ENCODE assay signal across 11 cellular contexts in the genomic region with DNA sequence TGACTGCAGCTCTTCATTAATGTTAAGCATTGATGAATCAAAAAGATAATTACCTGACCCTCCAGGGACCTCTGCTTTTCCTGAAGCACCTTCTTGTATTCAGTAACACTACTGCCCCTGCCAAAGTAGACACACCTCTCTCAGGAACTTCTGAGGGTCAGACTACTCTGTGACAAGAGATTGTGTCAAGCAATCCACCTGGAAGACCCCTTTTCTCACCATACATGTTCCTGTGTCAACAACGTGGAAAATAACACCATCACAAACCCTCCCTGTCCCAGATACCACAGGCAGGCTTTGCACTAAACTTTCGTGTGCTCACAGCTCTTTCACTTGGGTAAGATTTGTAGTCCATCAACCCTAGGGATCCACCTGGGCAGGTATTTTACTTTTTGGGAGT. TPM values are rescaled to one million over a fixed set of nuclear protein-coding genes. Genes with fewer than 3 reads are reported as not detected.
"Had no signal": no experiment of that assay in that cellular context is flagged by ENCODE, and none has a peak within 500 bp of the region (broad histone marks: within the 10 kb centered on the region; RNA-seq: fewer than 3 reads in every experiment).

No MANE protein-coding gene starts in this region.

- H3K9me3 ChIP-seq: HAP-1 had no signal

- DNase-seq: GM23248, GOT3, H7, H9, HCEC 1CT, HFFc6 had no signal

- H3K27ac ChIP-seq: GM23248 had no signal

- ATAC-seq: GM23338, HCT116 had no signal

- H3K36me3 ChIP-seq: HAP-1 had no signal

- H3K4me3 ChIP-seq: GM23248, GM23338, HAP-1 had no signal

- H3K4me1 ChIP-seq: HAP-1 had no signal

RNA-seq across cellular contexts. Expression of a gene that starts 13.2 kb away (rescaled TPM):
- total RNA-seq: GM23248, GM23338, H1, H4, H7, H9, HFFc6 had no signal

RNA-seq across cellular contexts. Expression of a gene that starts 31.9 kb away (rescaled TPM):
- total RNA-seq: GM23248, GM23338, H1, H4, H7, H9, HFFc6 had no signal

RNA-seq across cellular contexts. Expression of a gene that starts 49.9 kb away (rescaled TPM):
- total RNA-seq: GM23338, H1, H4, H7, H9 had no signal
